ENCODE assay signal across 3 cellular contexts in genomic region chr15:60012695-60013094, GRCh38.
TF ChIP-seq lines count a peak whose summit lies in the region.

No MANE protein-coding gene starts in this region.

TF ChIP-seq in GM23338, 12 proteins besides CTCF, POLR2A, EP300 and RAD21 (continues in another document):
- TF ChIP-seq EZH2 (IDR thresholded peaks at IDR 0.05; ENCODE audit: low read depth, unreplicated experiment) (no peak), CREB1 (CRISPR knock-in tag; IDR thresholded peaks at IDR 0.05; ENCODE audit: low read depth) (no peak), JUNB (IDR thresholded peaks at IDR 0.05; ENCODE audit: unreplicated experiment) (no peak), ZNF331 (CRISPR knock-in tag; IDR thresholded peaks at IDR 0.05; ENCODE audit: low read depth) (no peak), ZNF462 (CRISPR knock-in tag; IDR thresholded peaks at IDR 0.05) (no peak), EZH2phosphoT487 (IDR thresholded peaks at IDR 0.05; ENCODE audit: unreplicated experiment) (no peak)

TF ChIP-seq in WTC11, 78 proteins besides CTCF, POLR2A, EP300 and RAD21 (continues in another document):
- no peak for TF ChIP-seq PREB (CRISPR knock-in tag; IDR thresholded peaks at IDR 0.05; ENCODE audit: borderline replicate concordance)
- no peak for TF ChIP-seq ZNF396 (CRISPR knock-in tag; IDR thresholded peaks at IDR 0.05; ENCODE audit: borderline replicate concordance)
- no peak for TF ChIP-seq MLX (CRISPR knock-in tag; IDR thresholded peaks at IDR 0.05)
- no peak for TF ChIP-seq TEAD1 (CRISPR knock-in tag; IDR thresholded peaks at IDR 0.05)
- no peak for TF ChIP-seq E2F4 (CRISPR knock-in tag; IDR thresholded peaks at IDR 0.05; ENCODE audit: borderline replicate concordance, low read depth)
- TF ChIP-seq RELA (CRISPR knock-in tag; IDR thresholded peaks at IDR 0.05; ENCODE audit: borderline replicate concordance): no peak
- TF ChIP-seq ATF1 (CRISPR knock-in tag; IDR thresholded peaks at IDR 0.05): no peak
- no peak for TF ChIP-seq HMGXB4 (CRISPR knock-in tag; IDR thresholded peaks at IDR 0.05)
- TF ChIP-seq FOXP1 (CRISPR knock-in tag; IDR thresholded peaks at IDR 0.05; ENCODE audit: borderline replicate concordance): no peak
- no peak for TF ChIP-seq AR (CRISPR knock-in tag; IDR thresholded peaks at IDR 0.05)
- no peak for TF ChIP-seq TEAD4 (CRISPR knock-in tag; IDR thresholded peaks at IDR 0.05)
- no peak for TF ChIP-seq GABPB1 (CRISPR knock-in tag; IDR thresholded peaks at IDR 0.05)
- no peak for TF ChIP-seq PRDM15 (CRISPR knock-in tag; IDR thresholded peaks at IDR 0.05)

TF ChIP-seq in H1, 55 proteins besides CTCF, POLR2A, EP300 and RAD21:
- no peak for TF ChIP-seq PHF8 (conservative IDR thresholded peaks at IDR 0.05; ENCODE audit: low read depth, low read length)
- TF ChIP-seq CBX5 (IDR thresholded peaks at IDR 0.05; ENCODE audit: low read depth, low read length): no peak
- TF ChIP-seq CHD2 (IDR thresholded peaks at IDR 0.05; ENCODE audit: low read length): no peak
- no peak for TF ChIP-seq EZH2 (IDR thresholded peaks at IDR 0.05; ENCODE audit: low read depth, low read length, severe bottlenecking)
- no peak for TF ChIP-seq TCF12 (IDR thresholded peaks at IDR 0.05; ENCODE audit: low read depth, low read length)
- TF ChIP-seq BRCA1 (IDR thresholded peaks at IDR 0.05; ENCODE audit: low read depth, low read length): no peak
- TF ChIP-seq ATF2 (IDR thresholded peaks at IDR 0.05; ENCODE audit: low read length): no peak
- no peak for TF ChIP-seq SAP30 (IDR thresholded peaks at IDR 0.05; ENCODE audit: insufficient read depth, insufficient replicate concordance, low read length)
- TF ChIP-seq E2F6 (IDR thresholded peaks at IDR 0.05): no peak
- TF ChIP-seq SP2 (IDR thresholded peaks at IDR 0.05; ENCODE audit: low read length): no peak
- TF ChIP-seq HDAC2 (IDR thresholded peaks at IDR 0.05; ENCODE audit: borderline replicate concordance in 1 of 2, low read depth in 2 of 2, low read length in 2 of 2): no peak
- TF ChIP-seq JUN (IDR thresholded peaks at IDR 0.05; ENCODE audit: low read depth, low read length): no peak
